ENCODE assay signal across 8 cellular contexts in genomic region chr15:67064607-67065530, GRCh38. TPM values are rescaled to one million over a fixed set of nuclear protein-coding genes. Genes with fewer than 3 reads are reported as not detected.
DNase-seq lines count a peak whose midpoint lies in the region; ATAC-seq and TF ChIP-seq lines count a peak whose summit lies in the region.

No MANE protein-coding gene starts in this region.

- H3K9me3 ChIP-seq in DND-41 (ENCODE audit: insufficient read depth, low read length, severe bottlenecking) (no peaks in the 10 kb centered on the region), ascending aorta (no peaks in the 10 kb centered on the region), iPS-20b (ENCODE audit: insufficient read depth, low read depth, low read length) (no peaks in the 10 kb centered on the region)

- peak overlapping the region; percentile 65 for H3K4me2 ChIP-seq in DND-41 (ENCODE audit: insufficient read depth, low read length)

- peaks cover 6% of the 10 kb centered on the region for H4K20me1 ChIP-seq in DND-41 (ENCODE audit: insufficient read depth, low read length)

- H2AFZ ChIP-seq in DND-41 (ENCODE audit: low read depth, low read length) = no peak overlapping the region

- H3K27ac ChIP-seq in DND-41 (ENCODE audit: low read length) (no peak overlapping the region), ascending aorta (peak overlapping the region; percentile 95 to 96), iPS-20b (ENCODE audit: low read length) (no peak overlapping the region)

- peaks cover 63% of the 10 kb centered on the region for H3K27me3 ChIP-seq in DND-41 (ENCODE audit: insufficient read depth, low read length, poor library complexity)
- no peaks in the 10 kb centered on the region for H3K27me3 ChIP-seq in ascending aorta
- peaks cover 76% of the 10 kb centered on the region for H3K27me3 ChIP-seq in iPS-20b (ENCODE audit: insufficient read depth, low read length)

- no peaks in the 10 kb centered on the region for H3K79me2 ChIP-seq in DND-41 (ENCODE audit: insufficient read depth, low read length)

- H3K36me3 ChIP-seq in DND-41 (ENCODE audit: insufficient read depth, low read length) = no peaks in the 10 kb centered on the region
- no peaks in the 10 kb centered on the region for H3K36me3 ChIP-seq in ascending aorta
- no peaks in the 10 kb centered on the region for H3K36me3 ChIP-seq in iPS-20b (ENCODE audit: insufficient read depth, low read depth, low read length)

- H3K9ac ChIP-seq in DND-41 (ENCODE audit: low read depth, low read length) (no peak overlapping the region; the same call in 1 of the 2 replicates), iPS-20b (ENCODE audit: low read depth, low read length) (peak overlapping the region; percentile 79; the same call in 1 of the 2 replicates)

- no peak for DNase-seq in DND-41
- DNase-seq in NCI-H69 (lab: John Stamatoyannopoulos, UW) = peak; percentile 84
- DNase-seq in ascending aorta (ENCODE audit: low spot score in 2 of 2) = no peak
- peak; percentile 55 for DNase-seq in stimulated activated CD4-positive, alpha-beta T cell treated with anti-CD3 and anti-CD28 coated beads, Interleukin-2, amount 100 ng/mL, for 24 hours
- DNase-seq in NCI-H2081 (lab: John Stamatoyannopoulos, UW) = no peak

- TF ChIP-seq CTCF in DND-41 (IDR thresholded peaks at IDR 0.05; ENCODE audit: borderline replicate concordance, extremely low read depth, low read length, poor library complexity, severe bottlenecking) (no peak), ascending aorta (IDR thresholded peaks at IDR 0.05) (peak in 1 of 3 experiments; percentile 9)

- H3K4me3 ChIP-seq in DND-41 (ENCODE audit: low read depth in 1 of 2, low read length in 2 of 2) (no peak overlapping the region), ascending aorta (peak overlapping the region; percentile 85 to 94), iPS-20b (ENCODE audit: low read length) (peak overlapping the region; percentile 83)

- ATAC-seq in DND-41 (ENCODE audit: insufficient read depth, low read depth) = no peak
- peak; percentile 3 for ATAC-seq in GM21717 (IDR thresholded peaks at IDR 0.05; ENCODE audit: unreplicated experiment)
- ATAC-seq in HG03039 (IDR thresholded peaks at IDR 0.05; ENCODE audit: unreplicated experiment) = no peak

- H3K4me1 ChIP-seq in DND-41 (ENCODE audit: insufficient read depth, low read length) (peaks cover 13% of the 10 kb centered on the region), ascending aorta (peaks cover 8 to 14% of the 10 kb centered on the region in 2 donors), iPS-20b (ENCODE audit: insufficient read depth, low read length) (peaks cover 30% of the 10 kb centered on the region)

- intact Hi-C loops in ascending aorta (cut with DNase I) = loop anchor here (1.0 to 5.0 kb wide), 4 partner anchors 17 to 189 kb away; partner anchors contain the start of genes AAGAB and IQCH

RNA-seq across cellular contexts. Expression of gene SMAD3, which starts 0.5 kb away (rescaled TPM):
- 89.3 TPM for total RNA-seq in ascending aorta

Comparison
In these comparisons a context has a peak if more than half of its experiments do, and no peak if none do; other contexts are left out.
1. DNase-seq: peak in NCI-H69 (single experiment) and stimulated activated CD4-positive, alpha-beta T cell treated with anti-CD3 and anti-CD28 coated beads, Interleukin-2, amount 100 ng/mL, for 24 hours (2 of 2); none in DND-41 (single experiment), ascending aorta (0 of 2) and NCI-H2081 (0 of 2).
2. H3K27ac ChIP-seq: peak in ascending aorta (2 of 2); none in DND-41 (single experiment) and iPS-20b (single experiment).
3. H3K4me3 ChIP-seq: peak in ascending aorta (2 of 2) and iPS-20b (single experiment); none in DND-41 (0 of 2).